8 cellular contexts compared by ENCODE assay signal in the genomic region with DNA sequence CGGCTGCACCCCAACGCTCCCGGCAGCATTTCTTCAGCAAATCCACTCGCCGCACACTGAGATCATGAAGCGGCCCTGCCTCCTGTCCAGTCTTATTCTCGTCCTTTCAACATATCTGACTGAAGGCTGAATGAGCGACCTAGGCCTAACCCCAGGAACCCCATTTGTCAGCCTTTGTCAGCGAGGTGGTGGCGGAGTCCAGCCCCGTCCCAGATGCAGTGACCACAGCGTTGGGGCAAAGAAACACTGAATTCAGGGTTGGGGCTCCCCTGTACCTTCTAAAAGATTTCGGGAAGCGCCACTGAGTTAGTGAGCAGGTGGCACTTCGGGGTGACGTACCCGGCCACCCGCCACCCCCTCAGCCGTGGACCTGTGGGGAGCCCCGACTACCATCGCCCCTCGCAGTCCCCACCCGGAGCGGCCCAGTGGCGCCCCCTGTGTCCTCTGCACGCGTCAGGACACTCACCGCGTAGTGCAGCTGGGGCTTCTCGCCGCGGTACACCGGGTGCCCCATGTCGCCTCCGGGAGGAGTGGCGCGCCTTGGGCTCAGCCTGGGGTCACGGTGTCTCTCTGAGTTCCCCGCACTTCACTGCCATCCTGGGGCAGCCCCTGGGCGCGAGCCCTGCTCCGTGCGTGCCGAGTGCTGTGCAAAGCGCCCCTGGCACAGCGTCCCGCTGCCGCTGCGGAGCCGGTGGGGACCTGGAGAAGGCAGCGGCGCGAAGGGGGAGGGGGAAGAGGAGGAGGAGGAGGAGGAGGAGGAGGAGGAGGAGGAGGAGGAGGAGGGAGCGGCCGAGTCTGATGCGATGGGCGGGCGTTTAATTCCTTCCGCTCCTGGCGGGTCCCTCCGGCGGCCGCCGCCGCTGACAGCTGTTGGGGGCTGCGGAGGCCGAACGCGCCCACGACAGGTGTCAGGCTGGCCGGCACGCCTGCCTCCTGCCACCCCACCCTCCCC.
DNase-seq lines count a peak whose midpoint lies in the region; ATAC-seq and TF ChIP-seq lines count a peak whose summit lies in the region.

No MANE protein-coding gene starts in this region.

- peaks cover 0 to 3% of the 10 kb centered on the region in 2 donors for H3K4me1 ChIP-seq in ascending aorta
- H3K4me1 ChIP-seq in iPS-20b (ENCODE audit: insufficient read depth, low read length) = no peaks in the 10 kb centered on the region
- no peaks in the 10 kb centered on the region for H3K4me1 ChIP-seq in stomach

- H3K4me3 Mint-ChIP-seq in activated naive CD4-positive, alpha-beta T cell treated with anti-CD3 and anti-CD28 coated beads for 36 hours = no peak overlapping the region
- H3K4me3 Mint-ChIP-seq in activated naive CD4-positive, alpha-beta T cell treated with anti-CD3 and anti-CD28 coated beads, Interleukin-2, amount 10 ng/mL, durations not matched to agents 7 days and 5 days = no peak overlapping the region

- intact Hi-C loops in activated naive CD4-positive, alpha-beta T cell treated with anti-CD3 and anti-CD28 coated beads for 36 hours (cut with micrococcal nuclease) = no loop called here
- intact Hi-C loops in ascending aorta (cut with DNase I) (no loop called here), stomach (cut with DNase I; ENCODE audit: low total_unique reads) (no loop called here)

- 5 to 43% (median 13%) methylated on average over 27 to 66 of the region's 72 CpGs for WGBS in stomach, 5 donors

- H3K27me3 Mint-ChIP-seq in activated naive CD4-positive, alpha-beta T cell treated with anti-CD3 and anti-CD28 coated beads for 36 hours (ENCODE audit: low read depth) = peaks cover 17% of the 10 kb centered on the region
- peaks cover 24% of the 10 kb centered on the region for H3K27me3 Mint-ChIP-seq in activated naive CD4-positive, alpha-beta T cell treated with anti-CD3 and anti-CD28 coated beads, Interleukin-2, amount 10 ng/mL, durations not matched to agents 7 days and 5 days

- ATAC-seq in HG03439 (IDR thresholded peaks at IDR 0.05; ENCODE audit: unreplicated experiment) = no peak

- H3K4me3 ChIP-seq in ascending aorta (peak overlapping the region; percentile 51 to 66), iPS-20b (ENCODE audit: low read length) (peak overlapping the region; percentile 69), stomach (peak overlapping the region; percentile 47 to 58 (median 55))

- H3K27me3 ChIP-seq in ascending aorta = no peaks in the 10 kb centered on the region
- H3K27me3 ChIP-seq in iPS-20b (ENCODE audit: insufficient read depth, low read length) = peaks cover 42% of the 10 kb centered on the region
- H3K27me3 ChIP-seq in stomach = peaks cover 0 to 9% (median 0%) of the 10 kb centered on the region in 3 donors

- peak; percentile 5 for DNase-seq in activated naive CD4-positive, alpha-beta T cell treated with anti-CD3 and anti-CD28 coated beads for 36 hours
- DNase-seq in activated naive CD4-positive, alpha-beta T cell treated with anti-CD3 and anti-CD28 coated beads, Interleukin-2, amount 10 ng/mL, durations not matched to agents 7 days and 5 days = no peak
- DNase-seq in ascending aorta (ENCODE audit: low spot score in 2 of 2) (peak in 1 of 2 donors; percentile 69), stomach (peak; percentile 43), RKO (ENCODE audit: low spot score) (no peak), epidermal melanocyte (ENCODE audit: insufficient read length, low spot score) (no peak)

- no peak for TF ChIP-seq POLR2A in stomach (IDR thresholded peaks at IDR 0.05)

- TF ChIP-seq CTCF in ascending aorta (IDR thresholded peaks at IDR 0.05) = peak; percentile 37 to 40 (median 38)
- TF ChIP-seq CTCF in stomach (IDR thresholded peaks at IDR 0.05) = no peak

- no peaks in the 10 kb centered on the region for H3K4me1 Mint-ChIP-seq in activated naive CD4-positive, alpha-beta T cell treated with anti-CD3 and anti-CD28 coated beads for 36 hours (ENCODE audit: low read depth)
- H3K4me1 Mint-ChIP-seq in activated naive CD4-positive, alpha-beta T cell treated with anti-CD3 and anti-CD28 coated beads, Interleukin-2, amount 10 ng/mL, durations not matched to agents 7 days and 5 days = no peaks in the 10 kb centered on the region

- no peaks in the 10 kb centered on the region for H3K36me3 ChIP-seq in ascending aorta
- H3K36me3 ChIP-seq in iPS-20b (ENCODE audit: insufficient read depth, low read depth, low read length) = no peaks in the 10 kb centered on the region
- no peaks in the 10 kb centered on the region for H3K36me3 ChIP-seq in stomach

- H3K9me3 ChIP-seq in ascending aorta (no peaks in the 10 kb centered on the region), iPS-20b (ENCODE audit: insufficient read depth, low read depth, low read length) (no peaks in the 10 kb centered on the region), stomach (no peaks in the 10 kb centered on the region)

- no peak overlapping the region for H3K9ac ChIP-seq in iPS-20b (ENCODE audit: low read depth, low read length)

- no peak for TF ChIP-seq EP300 in stomach (IDR thresholded peaks at IDR 0.05)

- CTCF ChIA-PET in activated naive CD4-positive, alpha-beta T cell treated with anti-CD3 and anti-CD28 coated beads for 36 hours (lab: Charles Lee) = no interaction called here
- CTCF ChIA-PET in activated naive CD4-positive, alpha-beta T cell treated with anti-CD3 and anti-CD28 coated beads, Interleukin-2, amount 10 ng/mL, durations not matched to agents 7 days and 5 days (lab: Charles Lee) = no interaction called here

- peak overlapping the region; percentile 52 to 82 for H3K27ac ChIP-seq in ascending aorta
- no peak overlapping the region for H3K27ac ChIP-seq in iPS-20b (ENCODE audit: low read length)
- peak overlapping the region; percentile 48 to 80 (median 70) for H3K27ac ChIP-seq in stomach

- no peaks in the 10 kb centered on the region for H3K9me3 Mint-ChIP-seq in activated naive CD4-positive, alpha-beta T cell treated with anti-CD3 and anti-CD28 coated beads for 36 hours
- H3K9me3 Mint-ChIP-seq in activated naive CD4-positive, alpha-beta T cell treated with anti-CD3 and anti-CD28 coated beads, Interleukin-2, amount 10 ng/mL, durations not matched to agents 7 days and 5 days = no peaks in the 10 kb centered on the region

- no peaks in the 10 kb centered on the region for H3K36me3 Mint-ChIP-seq in activated naive CD4-positive, alpha-beta T cell treated with anti-CD3 and anti-CD28 coated beads for 36 hours (ENCODE audit: low read depth)
- no peaks in the 10 kb centered on the region for H3K36me3 Mint-ChIP-seq in activated naive CD4-positive, alpha-beta T cell treated with anti-CD3 and anti-CD28 coated beads, Interleukin-2, amount 10 ng/mL, durations not matched to agents 7 days and 5 days

- H3K27ac Mint-ChIP-seq in activated naive CD4-positive, alpha-beta T cell treated with anti-CD3 and anti-CD28 coated beads for 36 hours = no peak overlapping the region
- no peak overlapping the region for H3K27ac Mint-ChIP-seq in activated naive CD4-positive, alpha-beta T cell treated with anti-CD3 and anti-CD28 coated beads, Interleukin-2, amount 10 ng/mL, durations not matched to agents 7 days and 5 days

Comparison
In these comparisons a context has a peak if more than half of its experiments do, and no peak if none do; other contexts are left out.
1. DNase-seq: peak in activated naive CD4-positive, alpha-beta T cell treated with anti-CD3 and anti-CD28 coated beads for 36 hours (single experiment) and stomach (single experiment); none in activated naive CD4-positive, alpha-beta T cell treated with anti-CD3 and anti-CD28 coated beads, Interleukin-2, amount 10 ng/mL, durations not matched to agents 7 days and 5 days (single experiment), RKO (single experiment) and epidermal melanocyte (single experiment).
2. CTCF ChIP-seq: peak in ascending aorta (3 of 3); none in stomach (0 of 7).
3. Peak in every context shown above with its lines, with median percentiles within 50 percentile points of each other: H3K4me3 ChIP-seq.